In the genomic region with DNA sequence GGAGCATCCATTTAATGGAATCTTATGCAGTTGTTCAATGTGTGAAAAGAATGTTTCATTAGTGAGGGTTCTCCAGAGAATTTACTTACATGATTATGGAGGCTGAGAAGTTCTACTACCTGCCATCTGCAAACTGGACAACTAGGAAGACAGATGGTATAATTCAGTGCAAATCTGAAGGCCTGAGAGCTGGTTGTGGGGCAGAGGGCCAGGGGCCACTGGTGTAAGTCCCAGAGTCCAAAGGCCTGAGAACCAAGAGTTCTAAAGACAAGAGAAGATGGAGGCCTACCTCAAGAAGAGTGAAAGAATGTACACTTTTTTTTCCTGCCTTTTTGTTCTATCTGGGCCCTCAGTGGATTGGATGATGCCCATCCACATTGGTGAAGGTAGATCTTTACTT, we compare ENCODE assay signal across 19 cellular contexts.
"Had no signal": no experiment of that assay in that cellular context is flagged by ENCODE, and none has a peak within 500 bp of the region (broad histone marks: within the 10 kb centered on the region; RNA-seq: fewer than 3 reads in every experiment).

No MANE protein-coding gene starts in this region.

- DNase-seq: stimulated activated CD4-positive, alpha-beta T cell treated with anti-CD3 and anti-CD28 coated beads, Interleukin-2, amount 100 ng/mL, for 48 hours; stimulated activated CD4-positive, alpha-beta T cell treated with anti-CD3 and anti-CD28 coated beads, Interleukin-4, amount 100 ng/mL, for 1 hour; stimulated activated CD4-positive, alpha-beta T cell treated with anti-CD3 and anti-CD28 coated beads, Interleukin-4, amount 100 ng/mL, for 24 hours; stimulated activated CD4-positive, alpha-beta T cell treated with anti-CD3 and anti-CD28 coated beads, Interleukin-4, amount 100 ng/mL, for 4 hours; stimulated activated CD8-positive, alpha-beta memory T cell treated with anti-CD3 and anti-CD28 coated beads, Interleukin-4, amount 100 ng/mL, for 48 hours; stimulated activated naive B cell treated with anti-CD40 and anti-IgM and Interleukin-4, amounts not matched to agents 10 μg/mL and 1 μg/mL and 100 μg/mL, for 72 hours; stimulated activated naive CD4-positive, alpha-beta T cell; stimulated activated naive CD4-positive, alpha-beta T cell treated with Interleukin-2 at 50 U/mL for 16 hours; stimulated activated naive CD8-positive, alpha-beta T cell treated with anti-CD3 and anti-CD28 coated beads, Interleukin-15, amount 100 ng/mL, for 72 hours; stimulated activated naive CD8-positive, alpha-beta T cell treated with anti-CD3 and anti-CD28 coated beads, Interleukin-15, Interleukin-2, amounts not matched to agents 100 U/mL and 50 U/mL, for 24 hours; stomach; substantia nigra; testis; thyroid gland; tibial artery; transverse colon; upper lobe of left lung; upper lobe of right lung; uterus had no signal
